Comparison of ENCODE assay signal across 1 cellular context in genomic region chr9:130078547-130078946, GRCh38.
TF ChIP-seq lines count a peak whose summit lies in the region.

No MANE protein-coding gene starts in this region.

TF ChIP-seq in HepG2, 621 proteins besides CTCF, POLR2A, EP300 and RAD21:
- TF ChIP-seq KLF13 (CRISPR knock-in tag; IDR thresholded peaks at IDR 0.05) (no peak), CREM (IDR thresholded peaks at IDR 0.05) (no peak), CREM (CRISPR knock-in tag; IDR thresholded peaks at IDR 0.05) (no peak), ZFP37 (CRISPR knock-in tag; IDR thresholded peaks at IDR 0.05; ENCODE audit: borderline replicate concordance) (no peak)
